19 cellular contexts compared by ENCODE assay signal in genomic region chr17:78163881-78164747, GRCh38. TPM values are rescaled to one million over a fixed set of nuclear protein-coding genes. Genes with fewer than 3 reads are reported as not detected.
DNase-seq lines count a peak whose midpoint lies in the region; ATAC-seq and TF ChIP-seq lines count a peak whose summit lies in the region.
"Had no signal": no experiment of that assay in that cellular context is flagged by ENCODE, and none has a peak within 500 bp of the region (broad histone marks: within the 10 kb centered on the region; RNA-seq: fewer than 3 reads in every experiment).

No MANE protein-coding gene starts in this region.

- H3K4me3 Mint-ChIP-seq in endodermal cell: no peak overlapping the region
- H3K4me3 Mint-ChIP-seq: CD8-positive, alpha-beta memory T cell; T-cell had no signal

- H3K27ac ChIP-seq in endodermal cell (ENCODE audit: low read depth, low read length): no peak overlapping the region
- H3K27ac ChIP-seq in prostate gland: no peak overlapping the region

- no peak for ATAC-seq in GM21825 (IDR thresholded peaks at IDR 0.05; ENCODE audit: unreplicated experiment)
- ATAC-seq: T-cell had no signal

- intact Hi-C loops in prostate gland (cut with DNase I): no loop called here

- in situ Hi-C loops in G401 (cut with HindIII; ENCODE audit: low sequenced_read_pairs): no loop called here

- H3K4me1 ChIP-seq in endodermal cell (ENCODE audit: control insufficient read depth, insufficient read depth, low read length): no peaks in the 10 kb centered on the region
- peaks cover 5% of the 10 kb centered on the region for H3K4me1 ChIP-seq in prostate gland (replicated peaks)
- H3K4me1 ChIP-seq in BE2C: no peaks in the 10 kb centered on the region

- peaks cover 2% of the 10 kb centered on the region for H3K4me1 Mint-ChIP-seq in endodermal cell

- no peak overlapping the region for H3K4me3 ChIP-seq in endodermal cell (ENCODE audit: low read length)
- H3K4me3 ChIP-seq in prostate gland: no peak overlapping the region
- no peak overlapping the region for H3K4me3 ChIP-seq in BE2C (ENCODE audit: low read depth, low read length)

- no peak overlapping the region for H3K9ac ChIP-seq in endodermal cell (ENCODE audit: extremely low read depth, low read length, poor library complexity, severe bottlenecking)

- H3K27me3 Mint-ChIP-seq in endodermal cell (ENCODE audit: insufficient read depth): no peaks in the 10 kb centered on the region
- H3K27me3 Mint-ChIP-seq: CD8-positive, alpha-beta memory T cell; T-cell had no signal

- no peak for TF ChIP-seq CTCF in endodermal cell (conservative IDR thresholded peaks at IDR 0.05)
- no peak for TF ChIP-seq CTCF in prostate gland (IDR thresholded peaks at IDR 0.05)
- no peak for TF ChIP-seq CTCF in BE2C (IDR thresholded peaks at IDR 0.05; ENCODE audit: low read depth, low read length)

- no peak overlapping the region for H3K27ac Mint-ChIP-seq in endodermal cell
- H3K27ac Mint-ChIP-seq: CD8-positive, alpha-beta memory T cell had no signal

- H3K27me3 ChIP-seq in endodermal cell (ENCODE audit: control insufficient read depth, insufficient read depth, low read length, poor library complexity, severe bottlenecking): no peaks in the 10 kb centered on the region
- no peaks in the 10 kb centered on the region for H3K27me3 ChIP-seq in prostate gland (replicated peaks; ENCODE audit: insufficient read depth)
- H3K27me3 ChIP-seq in BE2C: no peaks in the 10 kb centered on the region

- WGBS in endodermal cell (ENCODE audit: insufficient coverage in 1 of 2, insufficient read length in 1 of 2), 2 experiments: 90 to 92% methylated on average over 14 to 22 of the region's 22 CpGs
- 55% methylated on average over 15 of the region's 22 CpGs for WGBS in prostate gland

- no peaks in the 10 kb centered on the region for H3K9me3 Mint-ChIP-seq in endodermal cell
- H3K9me3 Mint-ChIP-seq: CD8-positive, alpha-beta memory T cell; T-cell had no signal

- no peak for TF ChIP-seq POLR2A in prostate gland (IDR thresholded peaks at IDR 0.05)

- H3K9me3 ChIP-seq in endodermal cell (ENCODE audit: control insufficient read depth, low read length) (no peaks in the 10 kb centered on the region), prostate gland (no peaks in the 10 kb centered on the region), BE2C (no peaks in the 10 kb centered on the region)

- no peaks in the 10 kb centered on the region for H3K36me3 ChIP-seq in endodermal cell (ENCODE audit: control insufficient read depth, insufficient read depth, low read length)
- H3K36me3 ChIP-seq in prostate gland: no peaks in the 10 kb centered on the region
- no peaks in the 10 kb centered on the region for H3K36me3 ChIP-seq in BE2C

- H3K36me3 Mint-ChIP-seq in endodermal cell (ENCODE audit: low read depth): no peaks in the 10 kb centered on the region
- H3K36me3 Mint-ChIP-seq: CD8-positive, alpha-beta memory T cell; T-cell had no signal

- DNase-seq in G401 (ENCODE audit: low spot score): peak; percentile 57
- peak; percentile 81 for DNase-seq in NCI-H2196 treated with DMSO at 0.1 percent for 48 hours (lab: John Stamatoyannopoulos, UW; ENCODE audit: unreplicated experiment)
- peak; percentile 56 for DNase-seq in endodermal cell
- peak; percentile 58 for DNase-seq in prostate gland (ENCODE audit: low spot score)
- no peak for DNase-seq in NCI-H2227 (lab: John Stamatoyannopoulos, UW; ENCODE audit: unreplicated experiment)
- DNase-seq in cerebellar nuclear complex (lab: John Stamatoyannopoulos, UW): no peak
- no peak for DNase-seq in BE2C
- DNase-seq: ACHN; CD8-positive, alpha-beta memory T cell; DMS 273 treated with DMSO at 0.1 percent for 48 hours; H7; NCI-H1105; NCI-H1694 treated with DMSO at 0.1 percent for 48 hours; NCI-H510A treated with DMSO at 0.1 percent for 48 hours; NK-92 treated with Interleukin-12 subunit alpha and Interleukin-12 subunit beta, amount 100 ng/mL, for 24 hours; OCI-M1; T-cell had no signal

RNA-seq across cellular contexts. Expression of gene SYNGR2, which starts 4.3 kb away (rescaled TPM):
- 67.0 and 71.8 TPM in 2 replicates for total RNA-seq in G401 (2014; rRNA removed; shearing (Covaris generic))
- total RNA-seq in endodermal cell (10 to 100 TPM; 39.2 to 39.6 TPM), prostate gland (100 to 1,000 TPM; 133 to 284 TPM)
- polyA plus RNA-seq in endodermal cell (2013, experiment 1 of 2): 21.7 TPM
- 16.9 TPM for polyA plus RNA-seq in endodermal cell (2013, experiment 2 of 2)
- 76.9 TPM for polyA plus RNA-seq in BE2C (2012; ENCODE audit: insufficient read depth, insufficient read length, low read depth)

RNA-seq across cellular contexts. Expression of gene C17orf99, which starts 17.9 kb away (rescaled TPM):
- not detected in 2 replicates for total RNA-seq in G401 (2014; rRNA removed; shearing (Covaris generic))
- total RNA-seq in endodermal cell (not detected), prostate gland (not detected)
- polyA plus RNA-seq in endodermal cell (2013, experiment 1 of 2): not detected
- polyA plus RNA-seq in endodermal cell (2013, experiment 2 of 2): not detected
- polyA plus RNA-seq in BE2C (2012; ENCODE audit: insufficient read depth, insufficient read length, low read depth): not detected
- total RNA-seq: CD8-positive, alpha-beta memory T cell; H7; SK-MEL-5 had no signal
- polyA plus RNA-seq: CD8-positive, alpha-beta memory T cell had no signal

RNA-seq across cellular contexts. Expression of gene TK1, which starts 22.7 kb away (rescaled TPM):
- total RNA-seq in G401 (2014; rRNA removed; shearing (Covaris generic)): 76.8 and 84.5 TPM in 2 replicates
- total RNA-seq in endodermal cell (10 to 100 TPM; 81.0 to 97.4 TPM), prostate gland (10 to 100 TPM; 10.8 to 11.2 TPM)
- polyA plus RNA-seq in endodermal cell (2013, experiment 1 of 2): 44.3 TPM
- polyA plus RNA-seq in endodermal cell (2013, experiment 2 of 2): 48.8 TPM
- 22.1 TPM for polyA plus RNA-seq in BE2C (2012; ENCODE audit: insufficient read depth, insufficient read length, low read depth)

RNA-seq across cellular contexts. Expression of gene AFMID, which starts 23.0 kb away (rescaled TPM):
- 43.1 and 60.6 TPM in 2 replicates for total RNA-seq in G401 (2014; rRNA removed; shearing (Covaris generic))
- total RNA-seq in endodermal cell: 10 to 100 TPM; 46.5 to 52.4 TPM
- 52.0 TPM for polyA plus RNA-seq in endodermal cell (2013, experiment 1 of 2)
- 48.2 TPM for polyA plus RNA-seq in endodermal cell (2013, experiment 2 of 2)
- 100 to 1,000 TPM; 116 to 122 TPM for total RNA-seq in prostate gland
- 36.4 TPM for polyA plus RNA-seq in BE2C (2012; ENCODE audit: insufficient read depth, insufficient read length, low read depth)

RNA-seq across cellular contexts. Expression of gene TMC8, which starts 33.5 kb away (rescaled TPM):
- 0.14 TPM in 1 of 2 replicates, not detected in the other for total RNA-seq in G401 (2014; rRNA removed; shearing (Covaris generic))
- total RNA-seq in endodermal cell (1 to 10 TPM in 1 of 2 donors, under 1 TPM in 1; 0.90 to 3.0 TPM), prostate gland (1 to 10 TPM; 1.2 to 3.3 TPM)
- 0.07 TPM for polyA plus RNA-seq in endodermal cell (2013, experiment 1 of 2)
- polyA plus RNA-seq in endodermal cell (2013, experiment 2 of 2): 0.12 TPM
- 2.8 TPM for polyA plus RNA-seq in BE2C (2012; ENCODE audit: insufficient read depth, insufficient read length, low read depth)

Comparison
In these comparisons a context has a peak if more than half of its experiments do, and no peak if none do; other contexts are left out.
1. DNase-seq: peak in G401 (single experiment), NCI-H2196 treated with DMSO at 0.1 percent for 48 hours (single experiment), endodermal cell (single experiment) and prostate gland (single experiment); none in NCI-H2227 (single experiment), cerebellar nuclear complex (0 of 2) and BE2C (single experiment).